16 cellular contexts compared by ENCODE assay signal in the genomic region with DNA sequence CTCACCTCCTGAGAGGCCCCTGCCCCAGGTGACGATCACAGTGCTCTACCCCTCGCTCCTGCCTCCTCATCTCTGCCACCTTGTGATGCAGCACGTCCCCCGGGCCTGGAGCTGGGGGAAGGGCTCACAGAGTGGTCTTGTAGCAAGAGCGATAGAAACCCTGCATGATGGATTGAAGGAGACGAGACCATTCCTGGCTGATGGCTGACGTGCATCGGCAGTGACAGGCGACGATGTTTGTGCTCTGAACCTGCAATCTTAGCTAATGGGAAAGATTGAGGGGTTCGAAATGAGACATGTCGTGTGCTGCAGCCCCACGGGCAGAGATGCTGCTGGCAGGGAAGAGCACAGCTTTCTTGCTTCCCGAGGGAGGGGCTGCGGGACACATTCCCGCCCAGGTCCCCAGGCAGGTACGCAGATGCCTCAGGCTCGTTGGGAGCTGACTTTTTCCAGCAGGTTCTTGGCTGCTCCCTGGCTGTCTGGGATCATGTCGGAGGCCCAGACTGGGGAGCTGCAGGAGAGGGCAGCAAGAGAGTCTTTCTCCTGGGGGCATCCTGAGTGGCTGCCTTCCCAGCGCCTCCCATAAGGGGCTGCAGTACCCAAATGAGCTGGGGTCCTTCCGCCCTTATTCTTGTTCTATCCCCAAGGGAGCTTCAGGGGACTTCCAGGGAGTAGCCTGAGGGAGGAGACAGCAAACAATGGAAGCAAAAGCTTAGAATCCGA. TPM values are rescaled to one million over a fixed set of nuclear protein-coding genes. Genes with fewer than 3 reads are reported as not detected.
DNase-seq lines count a peak whose midpoint lies in the region; ATAC-seq, FAIRE-seq and TF ChIP-seq lines count a peak whose summit lies in the region.
"Had no signal": no experiment of that assay in that cellular context is flagged by ENCODE, and none has a peak within 500 bp of the region (broad histone marks: within the 10 kb centered on the region; RNA-seq: fewer than 3 reads in every experiment).

No MANE protein-coding gene starts in this region.

- H3K9me3 Mint-ChIP-seq in activated CD8-positive, alpha-beta memory T cell treated with anti-CD3 and anti-CD28 coated beads, Interleukin-2, amount 10 ng/mL, durations not matched to agents 7 days and 5 days (ENCODE audit: low read depth): no peaks in the 10 kb centered on the region

- H2AFZ ChIP-seq in H1 (ENCODE audit: low read length): peak overlapping the region; percentile 47

- TF ChIP-seq POLR2A in H1 (IDR thresholded peaks at IDR 0.05; ENCODE audit: control extremely low read depth in 1 of 2, low read depth in 2 of 2, low read length in 2 of 2): no peak; a peak in 1 of 3 replicates

- ATAC-seq in activated CD8-positive, alpha-beta memory T cell treated with anti-CD3 and anti-CD28 coated beads, Interleukin-2, amount 10 ng/mL, durations not matched to agents 7 days and 5 days: no peak
- ATAC-seq in HG03025 (IDR thresholded peaks at IDR 0.05; ENCODE audit: low FRiP score, unreplicated experiment): no peak

- no peaks in the 10 kb centered on the region for H3K79me2 ChIP-seq in H1 (ENCODE audit: control insufficient read depth in 1 of 2, insufficient read depth in 2 of 2, low read length in 2 of 2)

- no peak for TF ChIP-seq EP300 in H1 (IDR thresholded peaks at IDR 0.05; ENCODE audit: borderline replicate concordance in 1 of 2, low read depth in 2 of 2, low read length in 2 of 2)

- no peak overlapping the region for H3K4me3 Mint-ChIP-seq in activated CD8-positive, alpha-beta memory T cell treated with anti-CD3 and anti-CD28 coated beads, Interleukin-2, amount 10 ng/mL, durations not matched to agents 7 days and 5 days
- H3K4me3 Mint-ChIP-seq: CD4-positive, alpha-beta memory T cell had no signal

- H2AK5ac ChIP-seq in H1 (ENCODE audit: low read depth, low read length): peak overlapping the region; percentile 83

- peak overlapping the region; percentile 47 to 53 for H3K4me2 ChIP-seq in H1 (ENCODE audit: insufficient read depth in 1 of 2, low read depth in 2 of 2, low read length in 2 of 2)
- H3K4me2 ChIP-seq: SK-N-SH had no signal

- peak in 1 of 2 experiments; percentile 3; a peak in 1 of 4 replicates for TF ChIP-seq RAD21 in H1 (IDR thresholded peaks at IDR 0.05 in 1 of 2, conservative IDR thresholded peaks at IDR 0.05 in 1 of 2; ENCODE audit: low read depth in 2 of 2, low read length in 2 of 2)

- no peaks in the 10 kb centered on the region for H3K79me1 ChIP-seq in H1 (ENCODE audit: low read depth, low read length)

- peak overlapping the region; percentile 70; the same call in 1 of the 2 replicates for H3K27ac ChIP-seq in HUES64 (ENCODE audit: low read depth, low read length)
- H3K27ac ChIP-seq in H1 (ENCODE audit: low read depth, low read length): peak overlapping the region; percentile 28; the same call in 1 of the 2 replicates
- H3K27ac ChIP-seq in small intestine (ENCODE audit: low read depth in 1 of 2, low read length in 1 of 2): no peak overlapping the region
- H3K27ac ChIP-seq: Peyer's patch had no signal

- H3K36me3 ChIP-seq in ES-I3 (ENCODE audit: insufficient read depth, low read length) (no peaks in the 10 kb centered on the region), HUES64 (ENCODE audit: insufficient read depth, low read length) (no peaks in the 10 kb centered on the region), H1 (ENCODE audit: control insufficient read depth in 2 of 4, insufficient read depth in 4 of 4, low read length in 3 of 4) (no peaks in the 10 kb centered on the region), small intestine (ENCODE audit: control insufficient read depth in 2 of 2, insufficient read depth in 2 of 2, low read length in 2 of 2) (no peaks in the 10 kb centered on the region)
- H3K36me3 ChIP-seq: Peyer's patch had no signal

- peak overlapping the region; percentile 59 for H4K91ac ChIP-seq in H1 (replicated peaks; ENCODE audit: insufficient read length, low read length)

- CTCF ChIA-PET in H1 (lab: Charles Lee; ENCODE audit: partially characterized antibody): interaction anchor here (0.7 to 4.8 kb wide), 14 partner anchors 11 to 377 kb away, joined by 3 to 24 read pairs (median 4); no protein-coding TSS in a partner anchor
- CTCF ChIA-PET in activated CD8-positive, alpha-beta memory T cell treated with anti-CD3 and anti-CD28 coated beads, Interleukin-2, amount 10 ng/mL, durations not matched to agents 7 days and 5 days (lab: Charles Lee): interaction anchor here (1.0 kb wide), 1 partner anchor 33 kb away, joined by 3 read pairs; no protein-coding TSS in a partner anchor

- H2BK20ac ChIP-seq in H1 (ENCODE audit: low read length): peak overlapping the region; percentile 80

- no peak overlapping the region for H3K23ac ChIP-seq in H1 (ENCODE audit: insufficient read length)

- H3K36me3 Mint-ChIP-seq in activated CD8-positive, alpha-beta memory T cell treated with anti-CD3 and anti-CD28 coated beads, Interleukin-2, amount 10 ng/mL, durations not matched to agents 7 days and 5 days: no peaks in the 10 kb centered on the region
- H3K36me3 Mint-ChIP-seq: CD4-positive, alpha-beta memory T cell had no signal

- H3K4ac ChIP-seq in H1 (replicated peaks; ENCODE audit: insufficient read length, low read depth, low read length): peak overlapping the region; percentile 4

- H3K56ac ChIP-seq in H1 (replicated peaks; ENCODE audit: insufficient read length, low read depth, low read length): no peak overlapping the region

- H2BK120ac ChIP-seq in H1 (replicated peaks; ENCODE audit: low read depth, low read length): peak overlapping the region; percentile 22

- H4K8ac ChIP-seq in H1 (ENCODE audit: extremely low read depth, insufficient read depth, low read length): no peak overlapping the region

- H3K4me3 ChIP-seq in HUES64 (ENCODE audit: low read length) (peak overlapping the region; percentile 0; the same call in 1 of the 2 replicates), H1 (ENCODE audit: extremely low read depth in 1 of 4, insufficient read depth in 2 of 4, low read depth in 3 of 4, low read length in 4 of 4) (peak overlapping the region in 1 of 4 experiments; percentile 21; a peak in 1 of 8 replicates), small intestine (ENCODE audit: low read depth in 1 of 2, low read length in 2 of 2) (no peak overlapping the region)
- H3K4me3 ChIP-seq: Peyer's patch had no signal

- no peak overlapping the region for H3K27ac Mint-ChIP-seq in activated CD8-positive, alpha-beta memory T cell treated with anti-CD3 and anti-CD28 coated beads, Interleukin-2, amount 10 ng/mL, durations not matched to agents 7 days and 5 days
- H3K27ac Mint-ChIP-seq: CD4-positive, alpha-beta memory T cell had no signal

- H4K5ac ChIP-seq in H1 (ENCODE audit: insufficient read length, low read depth, low read length): peak overlapping the region; percentile 6

- POLR2A ChIA-PET in H1 (lab: Charles Lee; ENCODE audit: partially characterized antibody): interaction anchor here (0.9 to 2.4 kb wide), 4 partner anchors 16 to 26 kb away, joined by 3 to 9 read pairs (median 4); no protein-coding TSS in a partner anchor

- no peaks in the 10 kb centered on the region for H3K27me3 ChIP-seq in HUES64 (ENCODE audit: insufficient read depth, low read length)
- peaks cover 0 to 4% (median 3%) of the 10 kb centered on the region in 4 experiments; a peak in 2 of 7 replicates for H3K27me3 ChIP-seq in H1 (replicated peaks in 1 of 4; ENCODE audit: control insufficient read depth in 3 of 4, extremely low read depth in 1 of 4, insufficient read depth in 3 of 4, low read length in 3 of 4)
- H3K27me3 ChIP-seq in small intestine (ENCODE audit: control insufficient read depth in 2 of 2, insufficient read depth in 2 of 2, low read length in 2 of 2): peaks cover 0 to 3% of the 10 kb centered on the region in 2 donors
- H3K27me3 ChIP-seq: Peyer's patch had no signal

- peak overlapping the region; percentile 99 for H3K18ac ChIP-seq in H1 (ENCODE audit: extremely low read depth, low read length)

- H3K9me3 ChIP-seq in ES-I3 (ENCODE audit: control insufficient read depth, insufficient read depth, low read length) (no peaks in the 10 kb centered on the region; the same call in 1 of the 2 replicates), HUES64 (ENCODE audit: insufficient read depth, low read depth, low read length) (no peaks in the 10 kb centered on the region; the same call in 1 of the 2 replicates), H1 (ENCODE audit: insufficient read depth in 2 of 2, low read depth in 1 of 2, low read length in 1 of 2) (no peaks in the 10 kb centered on the region), small intestine (ENCODE audit: control insufficient read depth, low read depth) (no peaks in the 10 kb centered on the region)
- H3K9me3 ChIP-seq: Peyer's patch, SK-N-SH had no signal

- peak overlapping the region; percentile 28; the same call in 1 of the 2 replicates for H3K9ac ChIP-seq in ES-I3 (ENCODE audit: low read depth, low read length)
- peak overlapping the region; percentile 6; the same call in 1 of the 2 replicates for H3K9ac ChIP-seq in HUES64 (ENCODE audit: low read depth, low read length)
- H3K9ac ChIP-seq in H1 (replicated peaks in 1 of 4; ENCODE audit: extremely low read depth in 1 of 4, low read depth in 3 of 4, low read length in 3 of 4): peak overlapping the region in 1 of 4 experiments; percentile 8; a peak in 2 of 7 replicates
- H3K9ac ChIP-seq: SK-N-SH had no signal

- DNase-seq in H1 (ENCODE audit: low read depth in 1 of 2, low spot score in 2 of 2): peak in 1 of 2 experiments; percentile 62
- DNase-seq in left kidney (ENCODE audit: low read depth, low spot score): peak; percentile 29
- no peak for DNase-seq in activated CD8-positive, alpha-beta memory T cell treated with anti-CD3 and anti-CD28 coated beads, Interleukin-2, amount 10 ng/mL, durations not matched to agents 7 days and 5 days
- no peak for DNase-seq in putamen (ENCODE audit: low spot score)
- DNase-seq in small intestine: no peak
- DNase-seq: Calu3; CD4-positive, alpha-beta memory T cell; DMS53; NCI-H187; NCI-H510A treated with DMSO at 0.1 percent for 48 hours; Peyer's patch; Right ventricle myocardium superior; SK-N-SH had no signal

- H2BK12ac ChIP-seq in H1 (ENCODE audit: low read depth, low read length): peak overlapping the region; percentile 86; the same call in 1 of the 2 replicates

- H3K23me2 ChIP-seq in H1 (ENCODE audit: low read depth, low read length): peaks cover 2% of the 10 kb centered on the region; the same call in 1 of the 2 replicates

- H3K4me1 Mint-ChIP-seq in activated CD8-positive, alpha-beta memory T cell treated with anti-CD3 and anti-CD28 coated beads, Interleukin-2, amount 10 ng/mL, durations not matched to agents 7 days and 5 days: no peaks in the 10 kb centered on the region
- H3K4me1 Mint-ChIP-seq: CD4-positive, alpha-beta memory T cell had no signal

- H2BK5ac ChIP-seq in H1 (ENCODE audit: low read depth, low read length): peak overlapping the region; percentile 94; the same call in 1 of the 2 replicates

- H3K4me1 ChIP-seq in ES-I3 (ENCODE audit: insufficient read depth, low read length): peaks cover 20% of the 10 kb centered on the region
- peaks cover 31% of the 10 kb centered on the region for H3K4me1 ChIP-seq in HUES64 (ENCODE audit: insufficient read depth, low read length)
- H3K4me1 ChIP-seq in H1 (replicated peaks in 1 of 4; ENCODE audit: control insufficient read depth in 3 of 4, insufficient read depth in 4 of 4, low read length in 3 of 4): peaks cover 21 to 39% (median 25%) of the 10 kb centered on the region in 4 experiments
- no peaks in the 10 kb centered on the region for H3K4me1 ChIP-seq in small intestine (ENCODE audit: control insufficient read depth in 2 of 2, insufficient read depth in 1 of 2, low read depth in 1 of 2, low read length in 1 of 2)
- H3K4me1 ChIP-seq: Peyer's patch had no signal

- peaks cover 4% of the 10 kb centered on the region for H3K27me3 Mint-ChIP-seq in activated CD8-positive, alpha-beta memory T cell treated with anti-CD3 and anti-CD28 coated beads, Interleukin-2, amount 10 ng/mL, durations not matched to agents 7 days and 5 days

- no peak for FAIRE-seq in H1 (lab: Jason Lieb, UNC)
- FAIRE-seq in small intestine (lab: Jason Lieb, UNC): no peak

- H4K20me1 ChIP-seq in H1 (replicated peaks in 1 of 2; ENCODE audit: control insufficient read depth in 1 of 2, insufficient read depth in 2 of 2, low read length in 2 of 2): no peaks in the 10 kb centered on the region

- WGBS in HUES64: 57% methylated on average over 22 of the region's 22 CpGs
- 54% methylated on average over 22 of the region's 22 CpGs; no CpG with 5 or more reads in 1 of the 2 experiments for WGBS in H1 (ENCODE audit: extremely low coverage in 1 of 2, insufficient coverage in 1 of 2, insufficient read length in 1 of 2, insufficient replicate concordance in 2 of 2, low coverage in 1 of 2, low lambda C conversion rate in 2 of 2, missing lambda C conversion rate in 1 of 2), 2 experiments
- 66 to 69% (median 68%) methylated on average over 22 of the region's 22 CpGs for WGBS in small intestine, 3 donors

- H2BK15ac ChIP-seq in H1 (ENCODE audit: low read length): peak overlapping the region; percentile 99

- TF ChIP-seq CTCF in H1 (IDR thresholded peaks at IDR 0.05; ENCODE audit: control extremely low read depth in 1 of 3, insufficient read depth in 1 of 3, low read depth in 1 of 3, low read length in 3 of 3): peak in 1 of 3 experiments; percentile 6; a peak in 1 of 4 replicates

- no peak overlapping the region for H3K14ac ChIP-seq in H1 (ENCODE audit: insufficient read length)

RNA-seq across cellular contexts. Expression of a gene that starts 38.7 kb away (rescaled TPM):
- 27.0 TPM for polyA plus RNA-seq in HUES64 (2013, experiment 1 of 2)
- polyA plus RNA-seq in HUES64 (2013, experiment 2 of 2): 21.8 TPM
- 54.9 and 56.1 TPM in 2 replicates for total RNA-seq in H1 (2021; fragmentation: NEBNext Ultra II Directional; extraction: Animal tissue kit (Norgen Biotek cat#: 25700))
- polyA plus RNA-seq in H1 (2011; rRNA removed) (26.0 and 36.9 TPM in 2 replicates), small intestine (1 to 10 TPM; 3.4 to 7.0 (median 4.1) TPM)
- 42.9 TPM for polyA plus RNA-seq in H1 (2011; cell fraction: cytosol; rRNA removed)
- polyA plus RNA-seq in H1 (2011; cell fraction: nucleus; rRNA removed): 58.6 TPM
- polyA plus RNA-seq in H1 (2012, experiment 1 of 2): 25.5 to 35.7 TPM (median 30.8 TPM) in 4 replicates
- polyA plus RNA-seq in H1 (2012, experiment 2 of 2): 2.3 TPM
- 19.0 TPM for polyA plus RNA-seq in H1 (2013, experiment 1 of 2)
- 18.2 TPM for polyA plus RNA-seq in H1 (2013, experiment 2 of 2)
- polyA minus RNA-seq in H1 (2011; rRNA and poly(A)+ RNA removed): 96.6 and 98.9 TPM in 2 replicates
- polyA minus RNA-seq in H1 (2011; cell fraction: cytosol; rRNA and poly(A)+ RNA removed): 32.0 TPM
- polyA minus RNA-seq in H1 (2011; cell fraction: nucleus; rRNA and poly(A)+ RNA removed): 106 TPM
- 10 to 100 TPM; 56.4 to 63.8 TPM for total RNA-seq in activated CD8-positive, alpha-beta memory T cell treated with anti-CD3 and anti-CD28 coated beads, Interleukin-2, amount 10 ng/mL, durations not matched to agents 7 days and 5 days

Comparison
In these comparisons a context has a peak if more than half of its experiments do, and no peak if none do; other contexts are left out.
1. H3K27ac ChIP-seq: peak in HUES64 (single experiment) and H1 (single experiment); none in small intestine (0 of 2).